Comparison of ENCODE assay signal across 12 cellular contexts in the genomic region with DNA sequence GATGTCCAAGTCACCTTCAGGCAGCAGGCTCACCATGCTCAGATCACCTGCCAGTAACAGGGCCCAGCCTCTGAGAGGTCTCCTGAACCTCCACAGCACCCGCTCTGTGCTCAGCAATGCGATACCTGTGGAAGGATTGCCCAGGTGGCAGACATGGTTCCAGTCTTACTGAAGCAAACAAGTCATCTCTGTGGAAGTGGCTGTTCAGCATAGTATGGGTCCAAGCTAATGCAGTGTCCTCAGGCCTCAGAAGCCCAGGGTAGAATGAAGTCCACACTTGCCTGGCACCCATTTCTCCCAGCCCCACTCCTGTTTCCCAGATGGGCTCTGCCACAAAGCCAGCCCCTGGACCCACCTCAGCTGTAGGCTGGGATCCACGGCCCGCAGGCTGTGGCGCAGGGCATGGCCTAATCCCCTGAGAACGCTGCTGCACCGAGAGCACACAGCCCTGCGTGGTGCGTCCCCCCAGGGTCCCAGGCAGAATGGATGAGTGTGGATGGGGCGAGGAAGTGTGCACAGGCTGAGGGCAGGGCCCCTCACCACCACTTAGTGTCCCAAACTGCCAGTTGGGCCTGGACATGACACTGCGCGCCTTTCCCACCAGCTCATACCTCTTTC.
"Had no signal": no experiment of that assay in that cellular context is flagged by ENCODE, and none has a peak within 500 bp of the region (broad histone marks: within the 10 kb centered on the region; RNA-seq: fewer than 3 reads in every experiment).

No MANE protein-coding gene starts in this region.

- H2AFZ ChIP-seq: hepatocyte had no signal

- ATAC-seq: foreskin keratinocyte; sciatic nerve; stimulated activated naive CD8-positive, alpha-beta T cell treated with anti-CD3 and anti-CD28 coated beads, Interleukin-15, Interleukin-2, amounts not matched to agents 100 U/mL and 50 U/mL, for 24 hours had no signal

- H3K36me3 ChIP-seq: colonic mucosa, tibial artery had no signal

- H3K27ac ChIP-seq: colonic mucosa, foreskin keratinocyte, hepatocyte, tibial artery had no signal

- H3K36me3 Mint-ChIP-seq: naive B cell had no signal

- H3K9me3 Mint-ChIP-seq: nephron had no signal

- H3K4me2 ChIP-seq: hepatocyte had no signal

- H3K4me3 Mint-ChIP-seq: naive B cell, nephron had no signal

- DNase-seq: colonic mucosa; dermis blood vessel endothelial cell; foreskin keratinocyte; kidney glomerular epithelial cell; naive B cell; posterior cingulate gyrus; stimulated activated CD4-positive, alpha-beta T cell treated with anti-CD3 and anti-CD28 coated beads, Interleukin-2, amount 100 ng/mL, for 24 hours; stimulated activated naive CD8-positive, alpha-beta T cell treated with anti-CD3 and anti-CD28 coated beads, Interleukin-15, Interleukin-2, amounts not matched to agents 100 U/mL and 50 U/mL, for 24 hours; tibial artery had no signal

- H3K4me3 ChIP-seq: colonic mucosa, hepatocyte, tibial artery had no signal

- H3K79me2 ChIP-seq: hepatocyte had no signal

- H3K4me1 Mint-ChIP-seq: naive B cell had no signal

- H3K27ac Mint-ChIP-seq: nephron had no signal

- H3K9me3 ChIP-seq: colonic mucosa, tibial artery had no signal

- H3K4me1 ChIP-seq: colonic mucosa, foreskin keratinocyte, tibial artery had no signal

- H3K27me3 ChIP-seq: colonic mucosa, hepatocyte, tibial artery had no signal
